ENCODE assay signal across 13 cellular contexts in the genomic region with DNA sequence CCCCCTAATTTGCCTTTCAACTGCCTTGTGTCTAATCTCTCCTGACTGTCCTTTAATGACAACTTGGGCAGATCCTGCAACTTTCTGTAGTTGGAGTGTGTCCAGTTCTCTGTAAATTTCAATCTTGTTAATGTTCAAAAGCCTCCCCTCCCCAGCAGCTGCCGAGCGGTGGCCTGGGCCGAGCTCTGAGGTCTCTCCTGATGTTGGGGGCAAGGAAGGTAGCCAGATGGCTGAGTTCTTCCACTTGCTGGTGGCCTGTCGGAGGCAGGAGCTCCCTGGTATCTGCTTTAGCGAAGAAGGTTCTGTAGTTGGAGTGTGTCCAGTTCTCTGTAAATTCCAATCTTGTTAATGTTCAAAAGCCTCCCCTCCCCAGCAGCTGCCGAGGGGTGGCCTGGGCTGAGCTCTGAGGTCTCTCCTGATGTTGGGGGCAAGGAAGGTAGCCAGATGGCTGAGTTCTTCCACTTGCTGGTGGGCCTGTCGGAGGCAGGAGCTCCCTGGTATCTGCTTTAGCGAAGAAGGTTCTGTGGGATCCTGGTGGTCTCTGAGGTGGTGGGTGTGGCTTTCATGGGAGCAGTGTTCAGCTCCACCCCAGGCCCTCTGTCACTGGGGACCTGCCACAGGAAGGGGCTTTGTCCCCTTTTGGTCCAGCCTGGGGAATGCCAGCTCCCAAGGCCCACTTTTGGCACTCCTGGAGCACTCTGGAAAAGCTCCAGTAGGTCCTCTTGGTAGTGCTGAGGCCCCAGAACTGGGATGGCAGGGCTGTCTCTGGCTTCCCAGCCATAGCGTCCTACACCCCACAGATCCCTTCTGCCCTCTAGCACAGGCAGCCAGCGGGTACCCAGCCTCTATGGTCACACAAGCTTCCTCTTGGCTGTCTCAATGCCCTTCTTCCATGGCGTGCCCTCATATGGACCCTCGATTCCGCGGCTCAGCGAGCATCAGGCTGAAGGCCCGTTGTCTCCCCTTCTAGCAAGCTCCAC.
A peak's percentile ranks its signal among the peaks of the same experiment; 100 is the strongest.
DNase-seq lines count a peak whose midpoint lies in the region; ATAC-seq, FAIRE-seq and TF ChIP-seq lines count a peak whose summit lies in the region.
"Had no signal": no experiment of that assay in that cellular context is flagged by ENCODE, and none has a peak within 500 bp of the region (broad histone marks: within the 10 kb centered on the region; RNA-seq: fewer than 3 reads in every experiment).

No MANE protein-coding gene starts in this region.

- ATAC-seq in HG03378 (IDR thresholded peaks at IDR 0.05; ENCODE audit: unreplicated experiment) (no peak), GM18873 (IDR thresholded peaks at IDR 0.05; ENCODE audit: low FRiP score, unreplicated experiment) (no peak), GM18520 (IDR thresholded peaks at IDR 0.05; ENCODE audit: unreplicated experiment) (no peak)
- ATAC-seq: activated T-cell treated with anti-CD3 and anti-CD28 coated beads, Interleukin-2, amount 50 U/mL, for 4 hours had no signal

- WGBS in small intestine, 3 donors: 69 to 76% (median 73%) methylated on average over 16 of the region's 16 CpGs

- no peak for TF ChIP-seq CTCF in WERI-Rb-1 (IDR thresholded peaks at IDR 0.05; ENCODE audit: low read depth, low read length)

- peak; percentile 83 for DNase-seq in EL
- DNase-seq in WERI-Rb-1: peak; percentile 53
- peak; percentile 33 for DNase-seq in fibroblast of gingiva (ENCODE audit: low read depth)
- DNase-seq in non-pigmented ciliary epithelial cell (ENCODE audit: low read depth): peak; percentile 45
- DNase-seq in small intestine: no peak
- DNase-seq: activated T-cell treated with anti-CD3 and anti-CD28 coated beads, Interleukin-2, amount 50 U/mL, for 4 hours; CD4-positive, CD25-positive, alpha-beta regulatory T cell; NCI-H526 treated with DMSO at 0.1 percent for 48 hours had no signal

- no peak overlapping the region for H3K27ac ChIP-seq in WERI-Rb-1
- peak overlapping the region in 1 of 2 donors; percentile 49 for H3K27ac ChIP-seq in small intestine (ENCODE audit: low read depth in 1 of 2, low read length in 1 of 2)
- H3K27ac ChIP-seq: ascending aorta, neutrophil had no signal

- no peak for FAIRE-seq in small intestine (lab: Jason Lieb, UNC)

- H3K36me3 ChIP-seq in WERI-Rb-1: no peaks in the 10 kb centered on the region
- H3K36me3 ChIP-seq in small intestine (ENCODE audit: control insufficient read depth in 2 of 2, insufficient read depth in 2 of 2, low read length in 2 of 2): no peaks in the 10 kb centered on the region
- H3K36me3 ChIP-seq: ascending aorta, neutrophil had no signal

- H3K27me3 ChIP-seq in WERI-Rb-1 (ENCODE audit: insufficient read depth, low read depth, severe bottlenecking): no peaks in the 10 kb centered on the region
- no peaks in the 10 kb centered on the region for H3K27me3 ChIP-seq in small intestine (ENCODE audit: control insufficient read depth in 2 of 2, insufficient read depth in 2 of 2, low read length in 2 of 2)
- H3K27me3 ChIP-seq: ascending aorta, neutrophil had no signal

- H3K4me3 ChIP-seq in WERI-Rb-1 (ENCODE audit: low read depth, low read length) (no peak overlapping the region), small intestine (ENCODE audit: low read depth in 1 of 2, low read length in 2 of 2) (no peak overlapping the region)
- H3K4me3 ChIP-seq: ascending aorta had no signal

- H3K9me3 ChIP-seq in WERI-Rb-1 (ENCODE audit: severe bottlenecking) (no peaks in the 10 kb centered on the region), small intestine (ENCODE audit: control insufficient read depth, low read depth) (no peaks in the 10 kb centered on the region)
- H3K9me3 ChIP-seq: ascending aorta, neutrophil had no signal

- H3K4me1 ChIP-seq in small intestine (ENCODE audit: control insufficient read depth in 2 of 2, insufficient read depth in 1 of 2, low read depth in 1 of 2, low read length in 1 of 2): peaks cover 0 to 3% of the 10 kb centered on the region in 2 donors
- H3K4me1 ChIP-seq: ascending aorta had no signal
